8 cellular contexts compared by ENCODE assay signal in the genomic region with DNA sequence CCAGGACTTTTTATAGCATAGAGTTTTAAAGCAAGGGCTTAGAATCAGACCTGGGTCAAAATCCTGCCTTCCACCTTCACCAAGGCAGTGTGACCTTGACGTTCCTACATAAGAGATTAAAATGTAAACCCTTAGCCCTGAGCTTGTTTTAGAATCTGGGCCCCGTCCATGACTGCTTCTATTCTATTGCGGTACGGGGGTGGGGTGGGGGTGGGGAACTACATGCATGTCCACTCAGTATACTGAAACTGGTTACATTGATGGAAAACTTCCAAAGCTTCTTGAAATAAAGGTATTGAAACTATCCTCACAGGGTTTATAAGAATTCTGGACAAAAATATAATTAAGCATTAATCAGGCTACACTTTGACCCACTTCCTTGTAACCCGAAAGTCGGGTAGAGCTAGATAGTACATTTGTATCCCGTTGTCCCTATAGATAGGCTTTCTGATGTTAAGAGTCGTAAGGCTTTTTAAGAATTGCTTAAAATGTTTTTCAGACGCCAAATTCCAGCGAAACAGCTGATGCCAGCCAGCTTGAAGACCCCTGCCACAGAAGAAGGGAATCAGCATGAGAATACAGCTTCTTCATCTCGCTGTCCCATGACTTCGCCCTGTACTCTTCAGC. TPM values are rescaled to one million over a fixed set of nuclear protein-coding genes. Genes with fewer than 3 reads are reported as not detected.
A peak's percentile ranks its signal among the peaks of the same experiment; 100 is the strongest.
DNase-seq lines count a peak whose midpoint lies in the region; ATAC-seq, FAIRE-seq and TF ChIP-seq lines count a peak whose summit lies in the region.

No MANE protein-coding gene starts in this region.

- H3K36me3 Mint-ChIP-seq in Caco-2 (ENCODE audit: insufficient read depth, unreplicated experiment) (no peaks in the 10 kb centered on the region), astrocyte (ENCODE audit: low read depth, unreplicated experiment) (no peaks in the 10 kb centered on the region)

- DNase-seq in Caco-2 (no peak), astrocyte (ENCODE audit: low read depth) (no peak), lower leg skin (ENCODE audit: low spot score in 2 of 2) (no peak), uterus (no peak), NCI-H82 treated with DMSO at 0.1 percent for 48 hours (lab: John Stamatoyannopoulos, UW; ENCODE audit: unreplicated experiment) (no peak)
- DNase-seq in stimulated activated CD4-positive, alpha-beta T cell treated with anti-CD3 and anti-CD28 coated beads, Interleukin-15, amount 100 ng/mL, for 24 hours: no peak

- no peaks in the 10 kb centered on the region for H3K9me3 ChIP-seq in Caco-2
- no peaks in the 10 kb centered on the region for H3K9me3 ChIP-seq in astrocyte (ENCODE audit: insufficient read depth, low read depth, low read length)
- H3K9me3 ChIP-seq in uterus: no peaks in the 10 kb centered on the region

- H3K27me3 ChIP-seq in Caco-2 (replicated peaks; ENCODE audit: control insufficient read depth, insufficient read depth, low read length) (no peaks in the 10 kb centered on the region), astrocyte (ENCODE audit: insufficient read depth, low read length) (no peaks in the 10 kb centered on the region), uterus (no peaks in the 10 kb centered on the region)

- TF ChIP-seq CTCF in Caco-2 (IDR thresholded peaks at IDR 0.05; ENCODE audit: insufficient read depth in 1 of 2, low read depth in 1 of 2, low read length in 1 of 2, severe bottlenecking in 1 of 2, unreplicated experiment in 1 of 2): no peak
- no peak for TF ChIP-seq CTCF in astrocyte (IDR thresholded peaks at IDR 0.05; ENCODE audit: insufficient read depth, low read depth, low read length)
- TF ChIP-seq CTCF in lower leg skin (IDR thresholded peaks at IDR 0.05): no peak
- no peak for TF ChIP-seq CTCF in uterus (IDR thresholded peaks at IDR 0.05)

- H3K9ac ChIP-seq in astrocyte (ENCODE audit: low read length): peak overlapping the region; percentile 77

- CTCF ChIA-PET in Caco-2 (lab: Charles Lee): no interaction called here

- H3K27ac Mint-ChIP-seq in Caco-2 (ENCODE audit: unreplicated experiment) (peak overlapping the region; percentile 74), astrocyte (ENCODE audit: unreplicated experiment) (peak overlapping the region; percentile 87)

- peaks cover 12% of the 10 kb centered on the region for H3K27me3 Mint-ChIP-seq in Caco-2 (ENCODE audit: insufficient read depth, unreplicated experiment)
- H3K27me3 Mint-ChIP-seq in astrocyte (ENCODE audit: low read depth, unreplicated experiment): no peaks in the 10 kb centered on the region

- WGBS in lower leg skin, 2 donors: 69 to 70% methylated on average over 12 of the region's 12 CpGs

- H2AFZ ChIP-seq in astrocyte (ENCODE audit: low read depth, low read length): peak overlapping the region; percentile 99

- ATAC-seq in HG02870 (IDR thresholded peaks at IDR 0.05; ENCODE audit: unreplicated experiment): peak; percentile 21
- no peak for ATAC-seq in GM18517 (IDR thresholded peaks at IDR 0.05; ENCODE audit: unreplicated experiment)

- intact Hi-C loops in Caco-2 (cut with micrococcal nuclease; ENCODE audit: unreplicated experiment): loop anchor here (1.0 to 2.0 kb wide), 3 partner anchors 25 to 60 kb away; no protein-coding TSS in a partner anchor
- intact Hi-C loops in lower leg skin (cut with DNase I; ENCODE audit: low total_unique reads): no loop called here
- intact Hi-C loops in uterus (cut with DNase I; ENCODE audit: low total_unique reads): no loop called here

- H3K4me3 Mint-ChIP-seq in Caco-2 (ENCODE audit: unreplicated experiment): peak overlapping the region; percentile 84
- H3K4me3 Mint-ChIP-seq in astrocyte (ENCODE audit: unreplicated experiment): peak overlapping the region; percentile 87

- H3K79me2 ChIP-seq in astrocyte (ENCODE audit: insufficient read depth, low read length): no peaks in the 10 kb centered on the region

- H3K4me3 ChIP-seq in Caco-2 (ENCODE audit: low read depth, low read length): peak overlapping the region; percentile 94
- peak overlapping the region; percentile 91 for H3K4me3 ChIP-seq in astrocyte (ENCODE audit: insufficient read depth, low read depth, low read length)
- peak overlapping the region; percentile 7 for H3K4me3 ChIP-seq in lower leg skin (ENCODE audit: low read depth, poor library complexity, severe bottlenecking)
- peak overlapping the region; percentile 68 to 86 for H3K4me3 ChIP-seq in uterus

- TF ChIP-seq POLR2A in lower leg skin (IDR thresholded peaks at IDR 0.05) (no peak), uterus (IDR thresholded peaks at IDR 0.05) (no peak)

- BruUV-seq in Caco-2 (replicated peaks; lab: Mats Ljungman, UMichigan): TSS peak; percentile 93

- H3K27ac ChIP-seq in astrocyte (ENCODE audit: low read depth, low read length) (peak overlapping the region; percentile 85), uterus (peak overlapping the region; percentile 69 to 81)

- H3K4me1 Mint-ChIP-seq in Caco-2 (ENCODE audit: low read depth, unreplicated experiment): peaks cover 4% of the 10 kb centered on the region
- peaks cover 10% of the 10 kb centered on the region for H3K4me1 Mint-ChIP-seq in astrocyte (ENCODE audit: low read depth, unreplicated experiment)

- H3K9me3 Mint-ChIP-seq in Caco-2 (ENCODE audit: unreplicated experiment) (peaks cover 10% of the 10 kb centered on the region), astrocyte (ENCODE audit: unreplicated experiment) (no peaks in the 10 kb centered on the region)

- H3K4me1 ChIP-seq in Caco-2: peaks cover 14% of the 10 kb centered on the region
- peaks cover 3% of the 10 kb centered on the region for H3K4me1 ChIP-seq in astrocyte (ENCODE audit: insufficient read depth, low read length)
- H3K4me1 ChIP-seq in uterus: no peaks in the 10 kb centered on the region

- H3K36me3 ChIP-seq in Caco-2 (ENCODE audit: control insufficient read depth, insufficient read depth, low read length) (no peaks in the 10 kb centered on the region), astrocyte (ENCODE audit: insufficient read depth, low read length) (no peaks in the 10 kb centered on the region), uterus (no peaks in the 10 kb centered on the region)

- FAIRE-seq in astrocyte (lab: Jason Lieb, UNC): no peak

- H3K4me2 ChIP-seq in astrocyte (ENCODE audit: low read length): peak overlapping the region; percentile 98

- POLR2A ChIA-PET in Caco-2 (lab: Charles Lee): interaction anchor here (2.2 kb wide), 1 partner anchor 59 kb away, joined by 7 read pairs; no protein-coding TSS in a partner anchor

- no peaks in the 10 kb centered on the region for H4K20me1 ChIP-seq in astrocyte (ENCODE audit: insufficient read depth, low read length)

RNA-seq across cellular contexts. Expression of gene GPR155, which starts 0.8 kb away (rescaled TPM):
- total RNA-seq in Caco-2 (2022) (0.53 and 1.0 TPM in 2 replicates), astrocyte (9.3 and 11.0 TPM in 2 replicates), lower leg skin (10 to 100 TPM; 14.5 to 20.2 (median 17.5) TPM), uterus (1 to 10 TPM; 2.3 to 6.6 (median 4.6) TPM)

Comparison
In these comparisons a context has a peak if more than half of its experiments do, and no peak if none do; other contexts are left out.
1. H3K4me3 ChIP-seq: peak in every context shown above with its lines; median percentile 94 in Caco-2; 91 in astrocyte; 77 in uterus; 7 in lower leg skin.